In the genomic region with DNA sequence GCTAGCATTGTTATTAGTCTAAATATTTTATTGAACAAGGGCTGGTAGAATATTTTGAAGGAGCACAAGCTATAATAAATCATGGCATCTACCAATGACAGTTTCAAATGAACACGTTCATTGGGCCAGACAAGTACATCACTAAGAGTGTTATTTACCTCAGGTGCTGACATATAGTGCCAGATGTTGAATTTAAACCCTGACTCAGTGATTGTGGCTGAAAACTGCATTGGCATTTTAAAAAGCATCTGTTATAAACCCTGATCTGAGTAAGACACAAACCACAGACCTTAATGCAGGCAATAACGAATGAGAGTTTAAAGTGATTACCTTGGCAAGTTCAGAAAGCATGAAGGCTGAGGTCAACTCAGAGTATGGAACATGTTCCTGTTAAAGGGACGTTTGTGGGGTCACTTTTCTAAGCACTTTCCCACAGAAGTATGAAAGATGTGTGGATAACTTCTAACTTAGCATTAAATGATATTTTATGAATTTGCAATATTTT, we compare ENCODE assay signal across 19 cellular contexts.
"Had no signal": no experiment of that assay in that cellular context is flagged by ENCODE, and none has a peak within 500 bp of the region (broad histone marks: within the 10 kb centered on the region; RNA-seq: fewer than 3 reads in every experiment).

No MANE protein-coding gene starts in this region.

- H2AFZ ChIP-seq: hepatocyte, parathyroid adenoma had no signal

- H3K4me2 ChIP-seq: hepatocyte had no signal

- H3K79me2 ChIP-seq: hepatocyte, parathyroid adenoma had no signal

- H3K9me3 ChIP-seq: neutrophil, sigmoid colon, stomach, thyroid gland had no signal

- H3K27me3 ChIP-seq: hepatocyte, neutrophil, sigmoid colon, stomach, thyroid gland had no signal

- H3K9ac ChIP-seq: parathyroid adenoma had no signal

- H3K4me1 ChIP-seq: parathyroid adenoma, stomach, thyroid gland had no signal

- H3K36me3 ChIP-seq: neutrophil, sigmoid colon, stomach, thyroid gland had no signal

- DNase-seq: cortex of kidney; effector CD4-positive, alpha-beta T cell; head of caudate nucleus; kidney; natural killer cell; right cardiac atrium; sigmoid colon; stimulated activated CD4-positive, alpha-beta T cell treated with anti-CD3 and anti-CD28 coated beads, Interleukin-2, amount 100 ng/mL, for 24 hours; stimulated activated CD4-positive, alpha-beta T cell treated with anti-CD3 and anti-CD28 coated beads, Interleukin-4, amount 100 ng/mL, for 24 hours; stimulated activated naive CD4-positive, alpha-beta T cell treated with Interleukin-2 at 50 U/mL for 16 hours; stomach; thyroid gland; trophoblast cell had no signal

- ATAC-seq: left lobe of liver; natural killer cell; right cardiac atrium; stimulated activated effector memory CD8-positive, alpha-beta T cell treated with anti-CD3 and anti-CD28 coated beads, Interleukin-12 subunit alpha, Interleukin-12 subunit beta, amount 100 ng/mL, for 72 hours had no signal

- H3K4me3 ChIP-seq: hepatocyte, lung, sigmoid colon, stomach, thyroid gland had no signal

- H3K27ac ChIP-seq: hepatocyte, neutrophil, parathyroid adenoma, sigmoid colon, stomach, thyroid gland had no signal
